Comparison of ENCODE assay signal across 8 cellular contexts in genomic region chr9:4984171-4984570, GRCh38. TPM values are rescaled to one million over a fixed set of nuclear protein-coding genes. Genes with fewer than 3 reads are reported as not detected.
DNase-seq lines count a peak whose midpoint lies in the region; TF ChIP-seq lines count a peak whose summit lies in the region.

No MANE protein-coding gene starts in this region.

- CTCF ChIA-PET in HEK293 (lab: Yijun Ruan, JAX) = interaction anchor here (1.0 to 6.9 kb wide), 2 partner anchors 102 to 223 kb away, joined by 3 to 94 read pairs; no protein-coding TSS in a partner anchor

- H3K27me3 ChIP-seq in NT2/D1 (ENCODE audit: insufficient read depth, insufficient read length) = peaks cover 7% of the 10 kb centered on the region
- peaks cover 30% of the 10 kb centered on the region for H3K27me3 ChIP-seq in ectodermal cell (ENCODE audit: control insufficient read depth, insufficient read depth, low read length, poor library complexity, severe bottlenecking)
- H3K27me3 ChIP-seq in muscle layer of colon (ENCODE audit: control insufficient read depth in 1 of 2, insufficient read depth in 2 of 2, low read length in 2 of 2) = no peaks in the 10 kb centered on the region

- 13 to 16% methylated on average over 19 of the region's 19 CpGs for WGBS in ectodermal cell, 2 experiments

- H3K4me3 ChIP-seq in GM08714 (ENCODE audit: low read length) (peak overlapping the region; percentile 88), HEK293 (ENCODE audit: low read depth, low read length) (peak overlapping the region; percentile 53), NT2/D1 (ENCODE audit: insufficient read length, low read depth) (peak overlapping the region; percentile 77), ectodermal cell (ENCODE audit: insufficient read depth, low read depth, low read length) (peak overlapping the region; percentile 66), muscle layer of colon (ENCODE audit: low read depth in 1 of 2, low read length in 2 of 2) (peak overlapping the region; percentile 76 to 77)

- no peak for DNase-seq in NT2/D1 (ENCODE audit: low read depth, low spot score)
- DNase-seq in NCI-H187 (lab: John Stamatoyannopoulos, UW) = no peak
- no peak for DNase-seq in effector CD8-positive, alpha-beta T cell (lab: John Stamatoyannopoulos, UW)
- no peak for DNase-seq in COLO829 (ENCODE audit: low spot score)

- H3K9me3 ChIP-seq in HEK293 (ENCODE audit: control insufficient read depth, insufficient read depth, low read depth, low read length) = no peaks in the 10 kb centered on the region
- no peaks in the 10 kb centered on the region for H3K9me3 ChIP-seq in NT2/D1 (ENCODE audit: insufficient read depth, low read length)
- H3K9me3 ChIP-seq in ectodermal cell (ENCODE audit: control insufficient read depth, low read length) = no peaks in the 10 kb centered on the region
- no peaks in the 10 kb centered on the region for H3K9me3 ChIP-seq in muscle layer of colon (ENCODE audit: low read length)

- H3K4me1 ChIP-seq in HEK293 (ENCODE audit: control insufficient read depth, insufficient read depth, low read length) = no peaks in the 10 kb centered on the region
- H3K4me1 ChIP-seq in NT2/D1 (ENCODE audit: insufficient read depth, insufficient read length) = no peaks in the 10 kb centered on the region
- no peaks in the 10 kb centered on the region for H3K4me1 ChIP-seq in ectodermal cell (ENCODE audit: control insufficient read depth, insufficient read depth, low read length)
- H3K4me1 ChIP-seq in muscle layer of colon (ENCODE audit: insufficient read depth, low read length) = peaks cover 30% of the 10 kb centered on the region

- H3K36me3 ChIP-seq in HEK293 (ENCODE audit: control insufficient read depth in 2 of 2, insufficient read depth in 1 of 2, low read length in 2 of 2) (no peaks in the 10 kb centered on the region), NT2/D1 (ENCODE audit: insufficient read depth, insufficient read length, low read length) (no peaks in the 10 kb centered on the region), ectodermal cell (ENCODE audit: control insufficient read depth, insufficient read depth, low read length) (no peaks in the 10 kb centered on the region), muscle layer of colon (ENCODE audit: insufficient read depth, low read length) (no peaks in the 10 kb centered on the region)

- H3K27ac ChIP-seq in HEK293 (ENCODE audit: extremely low read depth, low read depth, low read length) = peak overlapping the region; percentile 81
- H3K27ac ChIP-seq in ectodermal cell (ENCODE audit: insufficient read depth, low read depth, low read length, poor library complexity, severe bottlenecking) = no peak overlapping the region
- peak overlapping the region; percentile 80 for H3K27ac ChIP-seq in muscle layer of colon (ENCODE audit: low read depth, low read length)

- no peak for TF ChIP-seq CTCF in HEK293 (tag by site-specific recombination; IDR thresholded peaks at IDR 0.05)

- POLR2A ChIA-PET in HEK293 (lab: Yijun Ruan, JAX) = interaction anchor here (1.1 to 1.3 kb wide), 6 partner anchors 46 to 453 kb away, joined by 3 to 11 read pairs (median 3); partner anchors contain the start of gene RCL1

- H3K9ac ChIP-seq in NT2/D1 (ENCODE audit: insufficient read length, low read depth) (peak overlapping the region; percentile 92), muscle layer of colon (ENCODE audit: low read length) (peak overlapping the region; percentile 90)

TF ChIP-seq in HEK293, 187 proteins besides CTCF, POLR2A, EP300 and RAD21:
- TF ChIP-seq ZNF768 (tag by site-specific recombination; IDR thresholded peaks at IDR 0.05) (no peak), ZNF24 (tag by site-specific recombination; IDR thresholded peaks at IDR 0.05) (peak; percentile 76; the same call in 1 of the 2 replicates), ZBTB10 (tag by site-specific recombination; IDR thresholded peaks at IDR 0.05) (no peak), ZNF302 (tag by site-specific recombination; IDR thresholded peaks at IDR 0.05; ENCODE audit: low read depth) (no peak), ZNF610 (tag by site-specific recombination; IDR thresholded peaks at IDR 0.05; ENCODE audit: borderline replicate concordance) (no peak), ZNF585B (tag by site-specific recombination; IDR thresholded peaks at IDR 0.05) (no peak), ZNF366 (tag by site-specific recombination; conservative IDR thresholded peaks at IDR 0.05) (peak; percentile 60), ZNF645 (tag by site-specific recombination; IDR thresholded peaks at IDR 0.05) (no peak), ZNF664 (tag by site-specific recombination; IDR thresholded peaks at IDR 0.05) (peak; percentile 86), ZNF48 (tag by site-specific recombination; IDR thresholded peaks at IDR 0.05) (no peak), ZNF449 (tag by site-specific recombination; IDR thresholded peaks at IDR 0.05) (peak; percentile 84), ZNF140 (tag by site-specific recombination; IDR thresholded peaks at IDR 0.05) (no peak), ZNF501 (tag by site-specific recombination; IDR thresholded peaks at IDR 0.05) (0 out of 2 replicates have a peak, but pooled peaks have one; percentile 57), TCF7L2 (IDR thresholded peaks at IDR 0.05; ENCODE audit: borderline replicate concordance, low read depth, low read length) (no peak)
- TF ChIP-seq, protein P1, sequence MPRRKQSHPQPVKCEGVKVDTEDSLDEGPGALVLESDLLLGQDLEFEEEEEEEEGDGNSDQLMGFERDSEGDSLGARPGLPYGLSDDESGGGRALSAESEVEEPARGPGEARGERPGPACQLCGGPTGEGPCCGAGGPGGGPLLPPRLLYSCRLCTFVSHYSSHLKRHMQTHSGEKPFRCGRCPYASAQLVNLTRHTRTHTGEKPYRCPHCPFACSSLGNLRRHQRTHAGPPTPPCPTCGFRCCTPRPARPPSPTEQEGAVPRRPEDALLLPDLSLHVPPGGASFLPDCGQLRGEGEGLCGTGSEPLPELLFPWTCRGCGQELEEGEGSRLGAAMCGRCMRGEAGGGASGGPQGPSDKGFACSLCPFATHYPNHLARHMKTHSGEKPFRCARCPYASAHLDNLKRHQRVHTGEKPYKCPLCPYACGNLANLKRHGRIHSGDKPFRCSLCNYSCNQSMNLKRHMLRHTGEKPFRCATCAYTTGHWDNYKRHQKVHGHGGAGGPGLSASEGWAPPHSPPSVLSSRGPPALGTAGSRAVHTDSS (tag by site-specific recombination; IDR thresholded peaks at IDR 0.05) = no peak

RNA-seq across cellular contexts. Expression of gene JAK2, which starts 0.9 kb away (rescaled TPM):
- polyA plus RNA-seq in ectodermal cell (2013, experiment 1 of 4) = 4.1 TPM
- 2.9 TPM for polyA plus RNA-seq in ectodermal cell (2013, experiment 2 of 4)
- 3.1 TPM for polyA plus RNA-seq in ectodermal cell (2013, experiment 3 of 4)
- 3.0 TPM for polyA plus RNA-seq in ectodermal cell (2013, experiment 4 of 4)
